In the genomic region with DNA sequence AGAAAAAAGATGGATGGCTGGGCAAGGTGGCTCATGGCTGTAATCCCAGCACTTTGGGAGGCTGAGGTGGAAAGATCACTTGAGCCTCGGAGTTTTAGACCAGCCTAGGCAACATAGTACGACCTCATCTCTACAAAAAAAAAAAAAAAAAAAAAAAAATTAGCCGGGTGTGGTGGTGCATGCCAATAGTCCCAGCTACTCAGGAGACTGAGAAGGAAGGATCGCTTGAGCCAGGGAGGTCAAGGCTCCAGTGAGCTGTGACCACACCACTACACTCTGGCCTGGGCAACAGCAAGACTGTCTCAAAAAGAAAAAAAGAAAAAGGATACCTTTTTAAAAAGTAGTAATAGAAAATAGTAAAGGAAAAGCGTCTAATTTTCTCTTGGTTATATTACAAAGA, we compare ENCODE assay signal across 12 cellular contexts. TPM values are rescaled to one million over a fixed set of nuclear protein-coding genes. Genes with fewer than 3 reads are reported as not detected.
DNase-seq lines count a peak whose midpoint lies in the region; ATAC-seq and TF ChIP-seq lines count a peak whose summit lies in the region.
"Had no signal": no experiment of that assay in that cellular context is flagged by ENCODE, and none has a peak within 500 bp of the region (broad histone marks: within the 10 kb centered on the region; RNA-seq: fewer than 3 reads in every experiment).

No MANE protein-coding gene starts in this region.

- CTCF ChIA-PET in CD4-positive, alpha-beta T cell (lab: Charles Lee) = interaction anchor here (1.9 to 3.0 kb wide), 4 partner anchors 9 to 27 kb away, joined by 5 to 17 read pairs (median 13); no protein-coding TSS in a partner anchor
- CTCF ChIA-PET in naive thymus-derived CD4-positive, alpha-beta T cell (lab: Charles Lee) = interaction anchor here (1.3 to 1.8 kb wide), 3 partner anchors 15 to 26 kb away, joined by 4 to 9 read pairs (median 5); no protein-coding TSS in a partner anchor
- CTCF ChIA-PET in PC-3 (lab: Charles Lee) = interaction anchor here (0.7 kb wide), 1 partner anchor 105 kb away, joined by 6 read pairs; no protein-coding TSS in a partner anchor

- no peaks in the 10 kb centered on the region for H3K36me3 Mint-ChIP-seq in CD4-positive, alpha-beta T cell (ENCODE audit: low read depth)
- no peaks in the 10 kb centered on the region for H3K36me3 Mint-ChIP-seq in GM23338 (ENCODE audit: low read depth)
- no peaks in the 10 kb centered on the region for H3K36me3 Mint-ChIP-seq in activated T-helper 2 cell treated with anti-CD3 and anti-CD28 coated beads, Interferon-gamma antibody, Interleukin-2, Interleukin-4, amounts not matched to agents 10 μg/mL and 5 μg/mL and 100 μg/mL, durations not matched to agents 14 hours and 24 hours and 36 hours (ENCODE audit: low read depth)
- peaks cover 0 to 20% (median 0%) of the 10 kb centered on the region in 5 donors for H3K36me3 Mint-ChIP-seq in naive thymus-derived CD4-positive, alpha-beta T cell

- no TSS peak for BruUV-seq in PC-3 (replicated peaks; lab: Mats Ljungman, UMichigan)

- H3K4me3 Mint-ChIP-seq in CD4-positive, alpha-beta T cell = peak overlapping the region; percentile 78
- H3K4me3 Mint-ChIP-seq in GM23338 = no peak overlapping the region
- H3K4me3 Mint-ChIP-seq in activated T-helper 2 cell treated with anti-CD3 and anti-CD28 coated beads, Interferon-gamma antibody, Interleukin-2, Interleukin-4, amounts not matched to agents 10 μg/mL and 5 μg/mL and 100 μg/mL, durations not matched to agents 14 hours and 24 hours and 36 hours (ENCODE audit: low read depth) = peak overlapping the region; percentile 58
- peak overlapping the region; percentile 38 to 85 (median 76) for H3K4me3 Mint-ChIP-seq in naive thymus-derived CD4-positive, alpha-beta T cell

- intact Hi-C loops in CD4-positive, alpha-beta T cell (cut with DNase I, micrococcal nuclease) = no loop called here
- intact Hi-C loops in activated T-helper 2 cell treated with anti-CD3 and anti-CD28 coated beads, Interferon-gamma antibody, Interleukin-2, Interleukin-4, amounts not matched to agents 10 μg/mL and 5 μg/mL and 100 μg/mL, durations not matched to agents 14 hours and 24 hours and 36 hours (cut with micrococcal nuclease) = loop anchor here (5.0 kb wide), 1 partner anchor 149 kb away; no protein-coding TSS in a partner anchor
- intact Hi-C loops in naive thymus-derived CD4-positive, alpha-beta T cell (cut with micrococcal nuclease) = no loop called here
- intact Hi-C loops in PC-3 (cut with micrococcal nuclease) = no loop called here

- H3K36me3 ChIP-seq in GM23338 (ENCODE audit: insufficient read depth) (no peaks in the 10 kb centered on the region), PC-3 (ENCODE audit: low read depth, low read length) (no peaks in the 10 kb centered on the region)
- no peaks in the 10 kb centered on the region for H3K36me3 ChIP-seq in naive thymus-derived CD4-positive, alpha-beta T cell (ENCODE audit: control insufficient read depth in 2 of 3, insufficient read depth in 3 of 3, low read length in 3 of 3)

- no peaks in the 10 kb centered on the region for H3K9me2 ChIP-seq in GM23338 (ENCODE audit: insufficient read depth)
- no peaks in the 10 kb centered on the region for H3K9me2 ChIP-seq in PC-3 (replicated peaks; ENCODE audit: low read length)

- H3K27me3 Mint-ChIP-seq in CD4-positive, alpha-beta T cell = no peaks in the 10 kb centered on the region
- H3K27me3 Mint-ChIP-seq in GM23338 (ENCODE audit: insufficient read depth, low read depth, poor library complexity) = peaks cover 1% of the 10 kb centered on the region
- H3K27me3 Mint-ChIP-seq in activated T-helper 2 cell treated with anti-CD3 and anti-CD28 coated beads, Interferon-gamma antibody, Interleukin-2, Interleukin-4, amounts not matched to agents 10 μg/mL and 5 μg/mL and 100 μg/mL, durations not matched to agents 14 hours and 24 hours and 36 hours (ENCODE audit: low read depth) = peaks cover 30% of the 10 kb centered on the region
- peaks cover 0 to 12% (median 0%) of the 10 kb centered on the region in 5 donors for H3K27me3 Mint-ChIP-seq in naive thymus-derived CD4-positive, alpha-beta T cell

- H3K9ac ChIP-seq in PC-3 (ENCODE audit: low read length) = no peak overlapping the region

- peaks cover 68% of the 10 kb centered on the region for H3K4me1 Mint-ChIP-seq in CD4-positive, alpha-beta T cell (ENCODE audit: low read depth)
- peaks cover 14% of the 10 kb centered on the region for H3K4me1 Mint-ChIP-seq in GM23338
- H3K4me1 Mint-ChIP-seq in activated T-helper 2 cell treated with anti-CD3 and anti-CD28 coated beads, Interferon-gamma antibody, Interleukin-2, Interleukin-4, amounts not matched to agents 10 μg/mL and 5 μg/mL and 100 μg/mL, durations not matched to agents 14 hours and 24 hours and 36 hours (ENCODE audit: low read depth) = peaks cover 42% of the 10 kb centered on the region
- peaks cover 40 to 75% (median 66%) of the 10 kb centered on the region in 7 donors for H3K4me1 Mint-ChIP-seq in naive thymus-derived CD4-positive, alpha-beta T cell

- TF ChIP-seq CTCF in CD4-positive, alpha-beta T cell (IDR thresholded peaks at IDR 0.05) = no peak
- TF ChIP-seq CTCF in GM23338 (conservative IDR thresholded peaks at IDR 0.05; ENCODE audit: low read depth in 2 of 2) (no peak), PC-3 (conservative IDR thresholded peaks at IDR 0.05; ENCODE audit: low read depth, low read length) (no peak)

- no peak overlapping the region for H3K27ac ChIP-seq in CD4-positive, alpha-beta T cell (ENCODE audit: low read depth, low read length)
- H3K27ac ChIP-seq in GM23338 (ENCODE audit: low read depth) (peak overlapping the region; percentile 40; the same call in 1 of the 2 replicates), PC-3 (ENCODE audit: low read length) (no peak overlapping the region)
- H3K27ac ChIP-seq in naive thymus-derived CD4-positive, alpha-beta T cell (ENCODE audit: low read depth, low read length) = no peak overlapping the region
- H3K27ac ChIP-seq: hepatocyte had no signal

- H3K4me3 ChIP-seq in GM23338 (no peak overlapping the region), PC-3 (ENCODE audit: low read length) (no peak overlapping the region)
- no peak overlapping the region for H3K4me3 ChIP-seq in naive thymus-derived CD4-positive, alpha-beta T cell (ENCODE audit: low read length)
- H3K4me3 ChIP-seq: hepatocyte had no signal

- H2AFZ ChIP-seq in GM23338 (no peak overlapping the region), PC-3 (ENCODE audit: low read length) (no peak overlapping the region)
- H2AFZ ChIP-seq: hepatocyte had no signal

- no peak for ATAC-seq in CD4-positive, alpha-beta T cell (ENCODE audit: poor library complexity)
- ATAC-seq in GM23338 (no peak), PC-3 (no peak)
- no peak for ATAC-seq in naive thymus-derived CD4-positive, alpha-beta T cell

- H3K4me2 ChIP-seq in GM23338 (no peak overlapping the region), PC-3 (ENCODE audit: low read length) (no peak overlapping the region)

- H3K4me1 ChIP-seq in GM23338 (ENCODE audit: insufficient read depth) (0 out of 2 replicates have a peak, but pooled peaks cover 3% of the 10 kb centered on the region), PC-3 (ENCODE audit: insufficient read depth, low read length) (no peaks in the 10 kb centered on the region)
- H3K4me1 ChIP-seq in naive thymus-derived CD4-positive, alpha-beta T cell (ENCODE audit: control insufficient read depth in 2 of 2, insufficient read depth in 2 of 2, low read length in 2 of 2) = peaks cover 8 to 43% of the 10 kb centered on the region in 2 donors

- H3K27ac Mint-ChIP-seq in CD4-positive, alpha-beta T cell = peak overlapping the region; percentile 67
- H3K27ac Mint-ChIP-seq in GM23338 = no peak overlapping the region
- H3K27ac Mint-ChIP-seq in activated T-helper 2 cell treated with anti-CD3 and anti-CD28 coated beads, Interferon-gamma antibody, Interleukin-2, Interleukin-4, amounts not matched to agents 10 μg/mL and 5 μg/mL and 100 μg/mL, durations not matched to agents 14 hours and 24 hours and 36 hours = peak overlapping the region; percentile 53
- peak overlapping the region in 8 of 9 donors; percentile 48 to 90 (median 72) for H3K27ac Mint-ChIP-seq in naive thymus-derived CD4-positive, alpha-beta T cell

- no peaks in the 10 kb centered on the region for H3K9me3 ChIP-seq in CD4-positive, alpha-beta T cell (ENCODE audit: control insufficient read depth, low read length)
- no peaks in the 10 kb centered on the region for H3K9me3 ChIP-seq in naive thymus-derived CD4-positive, alpha-beta T cell (ENCODE audit: control insufficient read depth in 2 of 3, low read length in 3 of 3)
- no peaks in the 10 kb centered on the region for H3K9me3 ChIP-seq in PC-3 (ENCODE audit: low read length)

- H3K79me2 ChIP-seq in GM23338 (replicated peaks; ENCODE audit: insufficient read depth) = peaks cover 87% of the 10 kb centered on the region
- H3K79me2 ChIP-seq in PC-3 (ENCODE audit: low read length) = peaks cover 82% of the 10 kb centered on the region

- no peaks in the 10 kb centered on the region for H3K27me3 ChIP-seq in CD4-positive, alpha-beta T cell (ENCODE audit: control insufficient read depth, insufficient read depth, low read length)
- no peaks in the 10 kb centered on the region for H3K27me3 ChIP-seq in GM23338 (ENCODE audit: insufficient read depth)
- H3K27me3 ChIP-seq in naive thymus-derived CD4-positive, alpha-beta T cell (ENCODE audit: control insufficient read depth in 2 of 2, insufficient read depth in 2 of 2, low read length in 2 of 2) = no peaks in the 10 kb centered on the region
- no peaks in the 10 kb centered on the region for H3K27me3 ChIP-seq in PC-3 (ENCODE audit: low read length)
- H3K27me3 ChIP-seq: hepatocyte had no signal

- H3K9me3 Mint-ChIP-seq in CD4-positive, alpha-beta T cell = no peaks in the 10 kb centered on the region
- no peaks in the 10 kb centered on the region for H3K9me3 Mint-ChIP-seq in GM23338
- H3K9me3 Mint-ChIP-seq in activated T-helper 2 cell treated with anti-CD3 and anti-CD28 coated beads, Interferon-gamma antibody, Interleukin-2, Interleukin-4, amounts not matched to agents 10 μg/mL and 5 μg/mL and 100 μg/mL, durations not matched to agents 14 hours and 24 hours and 36 hours = no peaks in the 10 kb centered on the region
- no peaks in the 10 kb centered on the region for H3K9me3 Mint-ChIP-seq in naive thymus-derived CD4-positive, alpha-beta T cell

- H3F3A ChIP-seq in GM23338 (replicated peaks; ENCODE audit: low read depth) = no peaks in the 10 kb centered on the region
- no peaks in the 10 kb centered on the region for H3F3A ChIP-seq in PC-3 (ENCODE audit: low read length, unreplicated experiment)

- no peak for DNase-seq in CD4-positive, alpha-beta T cell
- no peak for DNase-seq in GM23338 (ENCODE audit: low spot score)
- DNase-seq in activated T-helper 2 cell treated with anti-CD3 and anti-CD28 coated beads, Interferon-gamma antibody, Interleukin-2, Interleukin-4, amounts not matched to agents 10 μg/mL and 5 μg/mL and 100 μg/mL, durations not matched to agents 14 hours and 24 hours and 36 hours (ENCODE audit: low spot score) = no peak
- DNase-seq in naive thymus-derived CD4-positive, alpha-beta T cell = no peak
- no peak for DNase-seq in NCI-H446 (lab: John Stamatoyannopoulos, UW)
- DNase-seq in medulla oblongata (ENCODE audit: extremely low spot score) = no peak
- DNase-seq in globus pallidus (ENCODE audit: low spot score) = no peak
- no peak for DNase-seq in PC-3
- DNase-seq: amniotic stem cell, NCI-H446 treated with DMSO at 0.1 percent for 48 hours, SHP77 had no signal

- H4K20me1 ChIP-seq in GM23338 (replicated peaks; ENCODE audit: insufficient read depth) = peaks cover 17% of the 10 kb centered on the region; the same call in 1 of the 2 replicates
- no peaks in the 10 kb centered on the region for H4K20me1 ChIP-seq in PC-3 (ENCODE audit: low read length)

- POLR2A ChIA-PET in CD4-positive, alpha-beta T cell (lab: Charles Lee) = interaction anchor here (0.7 to 3.8 kb wide), 5 partner anchors 19 to 85 kb away, joined by 3 to 65 read pairs (median 4); a partner anchor contains a TSS
- POLR2A ChIA-PET in naive thymus-derived CD4-positive, alpha-beta T cell (lab: Charles Lee) = interaction anchor here (1.2 to 7.4 kb wide), 4 partner anchors 11 to 25 kb away, joined by 3 to 57 read pairs (median 22); a partner anchor contains a TSS
- POLR2A ChIA-PET in PC-3 (lab: Charles Lee; ENCODE audit: unreplicated experiment) = no interaction called here

RNA-seq across cellular contexts. Expression of a gene that starts 20.7 kb away (rescaled TPM):
- 10 to 100 TPM; 33.7 to 34.9 TPM for total RNA-seq in CD4-positive, alpha-beta T cell
- total RNA-seq in GM23338 (2014; rRNA removed; shearing (Covaris generic)) = 50.1 and 54.5 TPM in 2 replicates
- 34.9 and 36.2 TPM in 2 replicates for polyA plus RNA-seq in GM23338 (2016; fragmentation: Nextera tagmentation; extraction: Ambion mirVana)
- total RNA-seq in activated T-helper 2 cell treated with anti-CD3 and anti-CD28 coated beads, Interferon-gamma antibody, Interleukin-2, Interleukin-4, amounts not matched to agents 10 μg/mL and 5 μg/mL and 100 μg/mL, durations not matched to agents 14 hours and 24 hours and 36 hours = 4.3 and 5.4 TPM in 2 replicates
- total RNA-seq in naive thymus-derived CD4-positive, alpha-beta T cell = 10 to 100 TPM; 33.8 to 64.4 (median 49.9) TPM
- polyA plus RNA-seq in naive thymus-derived CD4-positive, alpha-beta T cell = 10 to 100 TPM; 19.3 to 20.3 TPM
- total RNA-seq in PC-3 (2014; rRNA removed) = 18.2 and 18.5 TPM in 2 replicates
